8 cellular contexts compared by ENCODE assay signal in genomic region chr11:34174411-34175041, GRCh38.
DNase-seq lines count a peak whose midpoint lies in the region; ATAC-seq and TF ChIP-seq lines count a peak whose summit lies in the region.

No MANE protein-coding gene starts in this region.

- no peak overlapping the region for H4K8ac ChIP-seq in mesenchymal stem cell (ENCODE audit: low read length)

- H3K18ac ChIP-seq in mesenchymal stem cell (ENCODE audit: low read depth in 1 of 2, low read length in 2 of 2): no peak overlapping the region

- H3K4ac ChIP-seq in mesenchymal stem cell (ENCODE audit: low read depth in 1 of 2, low read length in 2 of 2): no peak overlapping the region

- no peak overlapping the region for H2BK5ac ChIP-seq in mesenchymal stem cell (ENCODE audit: low read depth, low read length, poor library complexity, severe bottlenecking)

- peak overlapping the region; percentile 52 for H3K4me3 Mint-ChIP-seq in activated CD8-positive, alpha-beta T cell treated with anti-CD3 and anti-CD28 coated beads, Interleukin-2, amount 10 ng/mL, durations not matched to agents 7 days and 5 days

- H3K4me1 ChIP-seq in mesenchymal stem cell (ENCODE audit: control insufficient read depth, insufficient read depth, low read depth, low read length): peaks cover 6% of the 10 kb centered on the region

- peak overlapping the region; percentile 68 for H3K9ac ChIP-seq in mesenchymal stem cell (ENCODE audit: low read length)

- CTCF ChIA-PET in BJ (lab: Yijun Ruan, JAX): interaction anchor here (0.5 to 6.2 kb wide), 45 partner anchors 8 to 1735 kb away, joined by 3 to 112 read pairs (median 4); partner anchors contain the start of gene ABTB2
- CTCF ChIA-PET in activated CD8-positive, alpha-beta T cell treated with anti-CD3 and anti-CD28 coated beads, Interleukin-2, amount 10 ng/mL, durations not matched to agents 7 days and 5 days (lab: Charles Lee): interaction anchor here (0.6 to 2.8 kb wide), 62 partner anchors 9 to 1371 kb away, joined by 3 to 70 read pairs (median 4); partner anchors contain the start of gene ABTB2

- H3K36me3 Mint-ChIP-seq in activated CD8-positive, alpha-beta T cell treated with anti-CD3 and anti-CD28 coated beads, Interleukin-2, amount 10 ng/mL, durations not matched to agents 7 days and 5 days (ENCODE audit: low read depth): no peaks in the 10 kb centered on the region

- DNase-seq in BJ (ENCODE audit: low read depth): no peak
- peak; percentile 80 for DNase-seq in NCI-H748 (lab: John Stamatoyannopoulos, UW; ENCODE audit: unreplicated experiment)
- DNase-seq in activated CD8-positive, alpha-beta T cell treated with anti-CD3 and anti-CD28 coated beads, Interleukin-2, amount 10 ng/mL, durations not matched to agents 7 days and 5 days: peak; percentile 88
- peak; percentile 65 for DNase-seq in effector CD8-positive, alpha-beta T cell (lab: John Stamatoyannopoulos, UW)
- DNase-seq in mesenchymal stem cell: peak; percentile 69
- peak; percentile 70 for DNase-seq in stimulated activated CD8-positive, alpha-beta memory T cell treated with anti-CD3 and anti-CD28 coated beads, Interleukin-15, amount 100 ng/mL, for 1 hour (ENCODE audit: low read depth)

- peaks cover 5% of the 10 kb centered on the region for H3K27me3 Mint-ChIP-seq in activated CD8-positive, alpha-beta T cell treated with anti-CD3 and anti-CD28 coated beads, Interleukin-2, amount 10 ng/mL, durations not matched to agents 7 days and 5 days (ENCODE audit: low read depth)

- H3K27me3 ChIP-seq in BJ (ENCODE audit: control insufficient read depth, insufficient read depth, low read length) (no peaks in the 10 kb centered on the region), mesenchymal stem cell (ENCODE audit: control insufficient read depth in 1 of 2, insufficient read depth in 1 of 2, low read length in 2 of 2) (peaks cover 0 to 16% of the 10 kb centered on the region in 2 experiments)

- no peaks in the 10 kb centered on the region for H3K9me3 Mint-ChIP-seq in activated CD8-positive, alpha-beta T cell treated with anti-CD3 and anti-CD28 coated beads, Interleukin-2, amount 10 ng/mL, durations not matched to agents 7 days and 5 days (ENCODE audit: insufficient read depth)

- H3K4me2 ChIP-seq in mesenchymal stem cell (ENCODE audit: low read length, poor library complexity, severe bottlenecking): peak overlapping the region; percentile 70

- H2AK5ac ChIP-seq in mesenchymal stem cell (ENCODE audit: low read length, severe bottlenecking): no peak overlapping the region

- peaks cover 24% of the 10 kb centered on the region for H3K4me1 Mint-ChIP-seq in activated CD8-positive, alpha-beta T cell treated with anti-CD3 and anti-CD28 coated beads, Interleukin-2, amount 10 ng/mL, durations not matched to agents 7 days and 5 days (ENCODE audit: low read depth)

- TF ChIP-seq CTCF in BJ (IDR thresholded peaks at IDR 0.05; ENCODE audit: insufficient read depth, low read depth, low read length): peak; percentile 99

- peaks cover 19% of the 10 kb centered on the region for H3K79me1 ChIP-seq in mesenchymal stem cell (replicated peaks; ENCODE audit: low read length, poor library complexity, severe bottlenecking)

- H2AFZ ChIP-seq in mesenchymal stem cell (ENCODE audit: low read depth, low read length): no peak overlapping the region

- H2BK15ac ChIP-seq in mesenchymal stem cell (ENCODE audit: low read depth, poor library complexity, severe bottlenecking): no peak overlapping the region

- no peaks in the 10 kb centered on the region for H3K9me3 ChIP-seq in mesenchymal stem cell (ENCODE audit: control insufficient read depth, low read length)

- 18% methylated on average over 33 of the region's 33 CpGs for WGBS in mesenchymal stem cell

- H2BK120ac ChIP-seq in mesenchymal stem cell (ENCODE audit: low read depth, low read length): no peak overlapping the region

- peak; percentile 81 for ATAC-seq in GM19043 (IDR thresholded peaks at IDR 0.05; ENCODE audit: low read depth, unreplicated experiment)
- ATAC-seq in HG03354 (IDR thresholded peaks at IDR 0.05; ENCODE audit: poor library complexity, severe bottlenecking, unreplicated experiment): peak; percentile 87
- peak; percentile 99 for ATAC-seq in activated CD8-positive, alpha-beta T cell treated with anti-CD3 and anti-CD28 coated beads, Interleukin-2, amount 10 ng/mL, durations not matched to agents 7 days and 5 days

- no peak overlapping the region for H4K91ac ChIP-seq in mesenchymal stem cell (ENCODE audit: low read length)

- H3K4me3 ChIP-seq in BJ (ENCODE audit: low read depth, low read length) (peak overlapping the region; percentile 16; the same call in 1 of the 2 replicates), mesenchymal stem cell (ENCODE audit: insufficient read depth in 1 of 2, low read depth in 1 of 2, low read length in 2 of 2) (peak overlapping the region; percentile 30 to 51)

- H3K27ac Mint-ChIP-seq in activated CD8-positive, alpha-beta T cell treated with anti-CD3 and anti-CD28 coated beads, Interleukin-2, amount 10 ng/mL, durations not matched to agents 7 days and 5 days: no peak overlapping the region

- H2BK12ac ChIP-seq in mesenchymal stem cell (ENCODE audit: low read length in 2 of 2): no peak overlapping the region

- peak overlapping the region in 1 of 2 experiments; percentile 23 for H3K23ac ChIP-seq in mesenchymal stem cell (ENCODE audit: low read length in 2 of 2)

- H3K14ac ChIP-seq in mesenchymal stem cell (ENCODE audit: low read length in 2 of 2): no peak overlapping the region

- POLR2A ChIA-PET in BJ (lab: Charles Lee): no interaction called here
- POLR2A ChIA-PET in activated CD8-positive, alpha-beta T cell treated with anti-CD3 and anti-CD28 coated beads, Interleukin-2, amount 10 ng/mL, durations not matched to agents 7 days and 5 days (lab: Charles Lee): interaction anchor here (0.9 to 1.0 kb wide), 2 partner anchors 76 to 183 kb away, joined by 3 to 4 read pairs; partner anchors contain the start of gene ABTB2

- H3K36me3 ChIP-seq in BJ (ENCODE audit: control insufficient read depth, insufficient read depth, low read length) (no peaks in the 10 kb centered on the region; the same call in 1 of the 2 replicates), mesenchymal stem cell (ENCODE audit: control insufficient read depth in 1 of 2, insufficient read depth in 2 of 2, low read depth in 1 of 2, low read length in 2 of 2) (peaks cover 0 to 25% of the 10 kb centered on the region in 2 experiments)

- H3K27ac ChIP-seq in mesenchymal stem cell (ENCODE audit: low read length, poor library complexity, severe bottlenecking): no peak overlapping the region
